Comparison of ENCODE assay signal across 10 cellular contexts in genomic region chr10:122127943-122128342, GRCh38.
DNase-seq lines count a peak whose midpoint lies in the region; ATAC-seq and TF ChIP-seq lines count a peak whose summit lies in the region.
"Had no signal": no experiment of that assay in that cellular context is flagged by ENCODE, and none has a peak within 500 bp of the region (broad histone marks: within the 10 kb centered on the region; RNA-seq: fewer than 3 reads in every experiment).

No MANE protein-coding gene starts in this region.

- H3K27ac ChIP-seq in coronary artery, result peak overlapping the region; percentile 69 to 93
- peak overlapping the region; percentile 82 to 84 for H3K27ac ChIP-seq in tibial artery
- H3K27ac ChIP-seq in CD8-positive, alpha-beta memory T cell (ENCODE audit: low read depth, low read length), result no peak overlapping the region

- intact Hi-C loops in tibial artery (cut with DNase I; ENCODE audit: low total_unique reads), result no loop called here

- peaks cover 0 to 63% (median 43%) of the 10 kb centered on the region in 4 donors for H3K4me1 ChIP-seq in tibial artery
- H3K4me1 ChIP-seq in CD8-positive, alpha-beta memory T cell (ENCODE audit: insufficient read depth, low read length), result no peaks in the 10 kb centered on the region

- H3K27me3 ChIP-seq in MG63, result no peaks in the 10 kb centered on the region
- no peaks in the 10 kb centered on the region for H3K27me3 ChIP-seq in tibial artery
- no peaks in the 10 kb centered on the region for H3K27me3 ChIP-seq in CD8-positive, alpha-beta memory T cell (ENCODE audit: insufficient read depth, low read length, poor library complexity, severe bottlenecking)

- no peak for TF ChIP-seq CTCF in coronary artery (IDR thresholded peaks at IDR 0.05)
- no peak for TF ChIP-seq CTCF in tibial artery (IDR thresholded peaks at IDR 0.05)

- H3K36me3 ChIP-seq in MG63 (no peaks in the 10 kb centered on the region; the same call in 1 of the 2 replicates), tibial artery (peaks cover 0 to 2% (median 0%) of the 10 kb centered on the region in 3 donors)
- H3K36me3 ChIP-seq in CD8-positive, alpha-beta memory T cell (ENCODE audit: insufficient read depth, low read length), result no peaks in the 10 kb centered on the region

- no peaks in the 10 kb centered on the region for H3K36me3 Mint-ChIP-seq in activated naive CD4-positive, alpha-beta T cell treated with anti-CD3 and anti-CD28 coated beads, Interleukin-2, amount 50 U/mL, for 72 hours
- H3K36me3 Mint-ChIP-seq in CD8-positive, alpha-beta memory T cell, result no peaks in the 10 kb centered on the region
- H3K36me3 Mint-ChIP-seq: activated naive CD4-positive, alpha-beta T cell treated with anti-CD3 and anti-CD28 coated beads, Interleukin-2, amount 10 ng/mL, durations not matched to agents 7 days and 5 days had no signal

- CTCF ChIA-PET in CD8-positive, alpha-beta memory T cell (lab: Charles Lee), result no interaction called here

- ATAC-seq in activated naive CD4-positive, alpha-beta T cell treated with anti-CD3 and anti-CD28 coated beads, Interleukin-2, amount 50 U/mL, for 72 hours, result no peak
- ATAC-seq in HG02798 (IDR thresholded peaks at IDR 0.05; ENCODE audit: poor library complexity, unreplicated experiment), result no peak
- ATAC-seq: activated CD4-positive, CD25-positive, alpha-beta regulatory T cell treated with anti-CD3 and anti-CD28 coated beads, Interleukin-2, amount 50 U/mL, for 24 hours had no signal

- DNase-seq in MG63 (peak; percentile 16), coronary artery (ENCODE audit: low spot score) (no peak), lung microvascular endothelial cell (ENCODE audit: low read depth in 2 of 2) (peak; percentile 44 to 89), tibial artery (peak; percentile 50 to 83), dedifferentiated amniotic fluid mesenchymal stem cell (ENCODE audit: extremely low spot score) (no peak)
- DNase-seq in activated naive CD4-positive, alpha-beta T cell treated with anti-CD3 and anti-CD28 coated beads, Interleukin-2, amount 50 U/mL, for 72 hours (ENCODE audit: low spot score in 2 of 2), result no peak
- DNase-seq in CD8-positive, alpha-beta memory T cell, result no peak
- DNase-seq: activated naive CD4-positive, alpha-beta T cell treated with anti-CD3 and anti-CD28 coated beads, Interleukin-2, amount 10 ng/mL, durations not matched to agents 7 days and 5 days had no signal

- no peaks in the 10 kb centered on the region for H3K9me3 Mint-ChIP-seq in activated naive CD4-positive, alpha-beta T cell treated with anti-CD3 and anti-CD28 coated beads, Interleukin-2, amount 50 U/mL, for 72 hours
- peaks cover 0 to 2% (median 0%) of the 10 kb centered on the region in 5 donors for H3K9me3 Mint-ChIP-seq in CD8-positive, alpha-beta memory T cell
- H3K9me3 Mint-ChIP-seq: activated naive CD4-positive, alpha-beta T cell treated with anti-CD3 and anti-CD28 coated beads, Interleukin-2, amount 10 ng/mL, durations not matched to agents 7 days and 5 days had no signal

- no peak overlapping the region for H3K4me3 Mint-ChIP-seq in CD8-positive, alpha-beta memory T cell
- H3K4me3 Mint-ChIP-seq: activated naive CD4-positive, alpha-beta T cell treated with anti-CD3 and anti-CD28 coated beads, Interleukin-2, amount 10 ng/mL, durations not matched to agents 7 days and 5 days had no signal

- no peaks in the 10 kb centered on the region for H3K4me1 Mint-ChIP-seq in CD8-positive, alpha-beta memory T cell
- H3K4me1 Mint-ChIP-seq: activated naive CD4-positive, alpha-beta T cell treated with anti-CD3 and anti-CD28 coated beads, Interleukin-2, amount 10 ng/mL, durations not matched to agents 7 days and 5 days had no signal

- peaks cover 2 to 19% of the 10 kb centered on the region in 2 donors for H3K27me3 Mint-ChIP-seq in CD8-positive, alpha-beta memory T cell

- H3K27ac Mint-ChIP-seq in activated naive CD4-positive, alpha-beta T cell treated with anti-CD3 and anti-CD28 coated beads, Interleukin-2, amount 50 U/mL, for 72 hours, result no peak overlapping the region
- no peak overlapping the region for H3K27ac Mint-ChIP-seq in CD8-positive, alpha-beta memory T cell
- H3K27ac Mint-ChIP-seq: activated naive CD4-positive, alpha-beta T cell treated with anti-CD3 and anti-CD28 coated beads, Interleukin-2, amount 10 ng/mL, durations not matched to agents 7 days and 5 days had no signal

- H3K4me3 ChIP-seq in MG63 (peak overlapping the region; percentile 9), coronary artery (peak overlapping the region; percentile 66), tibial artery (peak overlapping the region; percentile 39 to 50)
- H3K4me3 ChIP-seq in CD8-positive, alpha-beta memory T cell (ENCODE audit: low read length), result no peak overlapping the region

- POLR2A ChIA-PET in CD8-positive, alpha-beta memory T cell (lab: Charles Lee), result no interaction called here

- H3K9me3 ChIP-seq in MG63 (peaks cover 6% of the 10 kb centered on the region), tibial artery (no peaks in the 10 kb centered on the region)
- no peaks in the 10 kb centered on the region for H3K9me3 ChIP-seq in CD8-positive, alpha-beta memory T cell (ENCODE audit: low read length)

Comparison
In these comparisons a context has a peak if more than half of its experiments do, and no peak if none do; other contexts are left out.
1. DNase-seq: peak in MG63 (single experiment), lung microvascular endothelial cell (2 of 2) and tibial artery (2 of 2); none in coronary artery (single experiment), activated naive CD4-positive, alpha-beta T cell treated with anti-CD3 and anti-CD28 coated beads, Interleukin-2, amount 50 U/mL, for 72 hours (0 of 2), CD8-positive, alpha-beta memory T cell (0 of 5) and dedifferentiated amniotic fluid mesenchymal stem cell (single experiment).